In the genomic region with DNA sequence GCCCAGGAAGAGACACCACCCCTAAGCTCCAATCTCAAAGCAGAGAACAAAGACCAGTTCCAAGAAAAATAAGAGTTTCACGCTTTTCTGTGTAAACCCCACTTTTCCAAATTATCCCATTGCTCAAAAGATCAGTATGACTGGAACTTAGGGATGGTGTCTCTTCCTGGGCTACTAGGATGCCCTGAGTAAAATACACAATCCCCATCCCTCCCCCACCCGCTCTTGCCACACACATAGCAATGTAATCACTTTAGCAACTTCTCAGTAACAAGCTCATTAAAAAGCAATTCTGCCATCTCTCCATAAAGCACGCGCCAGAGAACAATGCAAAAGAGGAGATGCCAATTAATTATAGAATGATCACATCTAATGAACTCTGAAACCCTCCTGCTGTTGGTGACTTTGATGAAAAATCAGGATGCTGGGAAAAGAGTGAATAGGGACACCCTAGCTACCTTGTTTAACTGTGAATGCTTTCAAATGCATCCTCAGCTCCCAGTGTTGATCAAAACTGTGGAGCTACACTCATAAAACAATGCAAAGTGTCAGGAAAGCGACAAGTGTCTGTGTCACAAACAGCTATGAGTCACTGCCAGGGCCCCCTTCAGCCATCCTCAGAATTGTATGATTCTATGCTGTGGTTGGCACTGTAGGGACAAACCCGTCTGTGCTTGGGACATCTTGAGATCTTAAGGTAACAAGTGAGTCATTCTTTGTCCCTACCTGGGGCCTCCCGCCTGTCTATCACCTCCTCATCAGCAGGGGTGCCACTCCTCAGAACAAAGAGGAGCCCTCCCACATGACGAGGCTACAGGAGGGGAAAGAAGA, we compare ENCODE assay signal across 8 cellular contexts. TPM values are rescaled to one million over a fixed set of nuclear protein-coding genes. Genes with fewer than 3 reads are reported as not detected.
DNase-seq lines count a peak whose midpoint lies in the region; ATAC-seq and TF ChIP-seq lines count a peak whose summit lies in the region.

No MANE protein-coding gene starts in this region.

- no peaks in the 10 kb centered on the region for H3K27me3 Mint-ChIP-seq in endodermal cell (ENCODE audit: insufficient read depth)

- intact Hi-C loops in lower leg skin (cut with DNase I; ENCODE audit: low total_unique reads): no loop called here

- TF ChIP-seq CTCF in HEK293 (tag by site-specific recombination; IDR thresholded peaks at IDR 0.05) (no peak), endodermal cell (conservative IDR thresholded peaks at IDR 0.05) (no peak), lower leg skin (IDR thresholded peaks at IDR 0.05) (no peak)

- TF ChIP-seq POLR2A in lower leg skin (IDR thresholded peaks at IDR 0.05): no peak

- H3K27ac Mint-ChIP-seq in endodermal cell: peak overlapping the region; percentile 89

- WGBS in endodermal cell (ENCODE audit: insufficient coverage in 1 of 2, insufficient read length in 1 of 2), 2 experiments: 50 to 53% methylated on average over 4 to 8 of the region's 8 CpGs
- 78 to 82% methylated on average over 8 of the region's 8 CpGs for WGBS in lower leg skin, 2 donors

- peaks cover 53% of the 10 kb centered on the region for H3K4me1 Mint-ChIP-seq in endodermal cell

- H3K4me3 Mint-ChIP-seq in endodermal cell: peak overlapping the region; percentile 8

- no peak for ATAC-seq in GM18873 (IDR thresholded peaks at IDR 0.05; ENCODE audit: low FRiP score, unreplicated experiment)

- H3K36me3 ChIP-seq in HEK293 (ENCODE audit: control insufficient read depth in 2 of 2, insufficient read depth in 1 of 2, low read length in 2 of 2) (peaks cover 0 to 3% of the 10 kb centered on the region in 2 experiments; a peak in 1 of 3 replicates), endodermal cell (ENCODE audit: control insufficient read depth, insufficient read depth, low read length) (peaks cover 74% of the 10 kb centered on the region)

- H3K27ac ChIP-seq in HEK293 (ENCODE audit: extremely low read depth, low read depth, low read length) (no peak overlapping the region), endodermal cell (ENCODE audit: low read depth, low read length) (no peak overlapping the region)

- peaks cover 14% of the 10 kb centered on the region for H3K9me3 Mint-ChIP-seq in endodermal cell

- H3K9ac ChIP-seq in endodermal cell (ENCODE audit: extremely low read depth, low read length, poor library complexity, severe bottlenecking): no peak overlapping the region

- peak; percentile 65 to 75 for DNase-seq in activated CD4-positive, alpha-beta T cell treated with anti-CD3 and anti-CD28 coated beads, Interleukin-2, amount 50 U/mL, for 48 hours
- DNase-seq in endodermal cell (peak; percentile 95), NCI-H2196 (lab: John Stamatoyannopoulos, UW; ENCODE audit: unreplicated experiment) (no peak), lower leg skin (ENCODE audit: low spot score in 2 of 2) (no peak)
- DNase-seq in stimulated activated CD4-positive, alpha-beta T cell treated with anti-CD3 and anti-CD28 coated beads, Interleukin-4, amount 100 ng/mL, for 48 hours (ENCODE audit: low read depth in 2 of 2): peak; percentile 43 to 53
- no peak for DNase-seq in central memory CD4-positive, alpha-beta T cell

- H3K36me3 Mint-ChIP-seq in endodermal cell (ENCODE audit: low read depth): peaks cover 40% of the 10 kb centered on the region

- peaks cover 14% of the 10 kb centered on the region for H3K4me1 ChIP-seq in HEK293 (ENCODE audit: control insufficient read depth, insufficient read depth, low read length)
- peaks cover 22% of the 10 kb centered on the region for H3K4me1 ChIP-seq in endodermal cell (ENCODE audit: control insufficient read depth, insufficient read depth, low read length)

- H3K9me3 ChIP-seq in HEK293 (ENCODE audit: control insufficient read depth, insufficient read depth, low read depth, low read length) (no peaks in the 10 kb centered on the region), endodermal cell (ENCODE audit: control insufficient read depth, low read length) (peaks cover 20% of the 10 kb centered on the region)

- H3K4me3 ChIP-seq in HEK293 (ENCODE audit: low read depth, low read length) (no peak overlapping the region), endodermal cell (ENCODE audit: low read length) (no peak overlapping the region), lower leg skin (ENCODE audit: low read depth, poor library complexity, severe bottlenecking) (no peak overlapping the region)

- CTCF ChIA-PET in HEK293 (lab: Yijun Ruan, JAX): interaction anchor here (0.9 kb wide), 1 partner anchor 33 kb away, joined by 3 read pairs; no protein-coding TSS in a partner anchor

- no peaks in the 10 kb centered on the region for H3K27me3 ChIP-seq in endodermal cell (ENCODE audit: control insufficient read depth, insufficient read depth, low read length, poor library complexity, severe bottlenecking)

- POLR2A ChIA-PET in HEK293 (lab: Yijun Ruan, JAX): interaction anchor here (0.7 to 0.9 kb wide), 2 partner anchors 41 to 253 kb away, joined by 6 to 8 read pairs; no protein-coding TSS in a partner anchor

TF ChIP-seq in HEK293, 187 proteins besides CTCF, POLR2A, EP300 and RAD21:
- TF ChIP-seq ZNF292 (tag by site-specific recombination; IDR thresholded peaks at IDR 0.05; ENCODE audit: borderline replicate concordance, low read depth) (no peak), ZFP3 (tag by site-specific recombination; IDR thresholded peaks at IDR 0.05; ENCODE audit: low read depth) (no peak), SCRT2 (tag by site-specific recombination; IDR thresholded peaks at IDR 0.05) (peak; percentile 88), ZIC2 (tag by site-specific recombination; IDR thresholded peaks at IDR 0.05) (0 out of 2 replicates have a peak, but pooled peaks have one; percentile 9), ZNF214 (tag by site-specific recombination; IDR thresholded peaks at IDR 0.05; ENCODE audit: borderline replicate concordance) (no peak)

RNA-seq across cellular contexts. Expression of a gene that starts 42.6 kb away (rescaled TPM):
- 10 to 100 TPM; 27.4 to 27.8 TPM for total RNA-seq in endodermal cell
- 23.3 TPM for polyA plus RNA-seq in endodermal cell (2013, experiment 1 of 2)
- polyA plus RNA-seq in endodermal cell (2013, experiment 2 of 2): 22.4 TPM
- total RNA-seq in lower leg skin: 10 to 100 TPM; 10.7 to 26.4 (median 13.5) TPM

Comparison
In these comparisons a context has a peak if more than half of its experiments do, and no peak if none do; other contexts are left out.
1. DNase-seq: peak in activated CD4-positive, alpha-beta T cell treated with anti-CD3 and anti-CD28 coated beads, Interleukin-2, amount 50 U/mL, for 48 hours (2 of 2), endodermal cell (single experiment) and stimulated activated CD4-positive, alpha-beta T cell treated with anti-CD3 and anti-CD28 coated beads, Interleukin-4, amount 100 ng/mL, for 48 hours (2 of 2); none in NCI-H2196 (single experiment), lower leg skin (0 of 2) and central memory CD4-positive, alpha-beta T cell (single experiment).